Comparison of ENCODE assay signal across 8 cellular contexts in genomic region chr2:199911052-199911876, GRCh38. TPM values are rescaled to one million over a fixed set of nuclear protein-coding genes. Genes with fewer than 3 reads are reported as not detected.
A peak's percentile ranks its signal among the peaks of the same experiment; 100 is the strongest.
DNase-seq lines count a peak whose midpoint lies in the region; ATAC-seq and TF ChIP-seq lines count a peak whose summit lies in the region.

C2orf69 (plus strand) TSS chr2:199911293; CDS start chr2:199911439, 146 bp downstream.

- POLR2A ChIA-PET in AG04449 (lab: Yijun Ruan, JAX) = no interaction called here
- POLR2A ChIA-PET in WTC11 (lab: Charles Lee) = interaction anchor here (0.6 kb wide), 1 partner anchor 662 kb away, joined by 3 read pairs; no protein-coding TSS in a partner anchor

- ATAC-seq in GM18907 (IDR thresholded peaks at IDR 0.05; ENCODE audit: unreplicated experiment) (peak; percentile 91), HG03159 (IDR thresholded peaks at IDR 0.05; ENCODE audit: unreplicated experiment) (peak; percentile 89), WTC11 (peak; percentile 96)

- H3K9me3 Mint-ChIP-seq in WTC11 (peaks cover 7% of the 10 kb centered on the region), immature natural killer cell (no peaks in the 10 kb centered on the region)

- H3K27me3 Mint-ChIP-seq in WTC11 (ENCODE audit: low read depth) (no peaks in the 10 kb centered on the region), immature natural killer cell (ENCODE audit: low read depth in 3 of 3) (peaks cover 0 to 8% (median 5%) of the 10 kb centered on the region in 3 donors)

- H3K36me3 Mint-ChIP-seq in WTC11 (peaks cover 27% of the 10 kb centered on the region), immature natural killer cell (peaks cover 0 to 5% (median 3%) of the 10 kb centered on the region in 3 donors)

- DNase-seq in AG04449 (ENCODE audit: low read depth, low spot score) (peak; percentile 83), NCI-H2227 treated with DMSO at 0.1 percent for 48 hours (lab: John Stamatoyannopoulos, UW) (peak; percentile 100), WTC11 (ENCODE audit: low spot score) (peak; percentile 98), cardiac fibroblast (ENCODE audit: low read depth in 2 of 2) (peak; percentile 98 to 99), immature natural killer cell (peak; percentile 87 to 88 (median 88)), smooth muscle cell of the brain vasculature (ENCODE audit: low read depth, low spot score) (peak; percentile 96)

- peak within 1 kb of the TSS; percentile 97 for H3K4me3 ChIP-seq in AG04449 (ENCODE audit: low read depth, low read length)
- peak within 1 kb of the TSS; percentile 90 to 97 for H3K4me3 ChIP-seq in cardiac fibroblast (replicated peaks in 1 of 2; ENCODE audit: low read depth in 2 of 2, low read length in 2 of 2)

- no peak for TF ChIP-seq CTCF in AG04449 (IDR thresholded peaks at IDR 0.05; ENCODE audit: insufficient read depth, low read length, missing control alignments)
- TF ChIP-seq CTCF in WTC11 (IDR thresholded peaks at IDR 0.05) = no peak
- TF ChIP-seq CTCF in cardiac fibroblast (IDR thresholded peaks at IDR 0.05; ENCODE audit: low read depth, low read length) = no peak

- H3K27ac Mint-ChIP-seq in WTC11 = peak within 1 kb of the TSS; percentile 99
- H3K27ac Mint-ChIP-seq in immature natural killer cell = peak within 1 kb of the TSS; percentile 91 to 94 (median 94)

- CTCF ChIA-PET in AG04449 (lab: Yijun Ruan, JAX) (interaction anchor here (1.1 to 1.2 kb wide), 2 partner anchors 16 to 49 kb away, joined by 3 read pairs; no protein-coding TSS in a partner anchor), WTC11 (lab: Charles Lee) (interaction anchor here (2.3 kb wide), 1 partner anchor 206 kb away, joined by 5 read pairs; no protein-coding TSS in a partner anchor)

- peaks cover 21% of the 10 kb centered on the region for H3K4me1 Mint-ChIP-seq in WTC11
- H3K4me1 Mint-ChIP-seq in immature natural killer cell = peaks cover 30 to 49% of the 10 kb centered on the region in 2 donors

- H3K4me3 Mint-ChIP-seq in WTC11 = peak within 1 kb of the TSS; percentile 97
- H3K4me3 Mint-ChIP-seq in immature natural killer cell = peak within 1 kb of the TSS; percentile 90 to 97 (median 93)

TF ChIP-seq in WTC11, 78 proteins besides CTCF, POLR2A, EP300 and RAD21:
- 0 out of 2 replicates have a peak, but pooled peaks have one; percentile 41 for TF ChIP-seq ZNF138 (CRISPR knock-in tag; conservative IDR thresholded peaks at IDR 0.05)
- peak; percentile 28; the same call in 1 of the 2 replicates for TF ChIP-seq FOXP4 (CRISPR knock-in tag; IDR thresholded peaks at IDR 0.05)
- TF ChIP-seq ATF1 (CRISPR knock-in tag; IDR thresholded peaks at IDR 0.05) = 0 out of 2 replicates have a peak, but pooled peaks have one; percentile 19
- TF ChIP-seq ZNF232 (CRISPR knock-in tag; IDR thresholded peaks at IDR 0.05) = 0 out of 2 replicates have a peak, but pooled peaks have one; percentile 25
- TF ChIP-seq, protein P1, sequence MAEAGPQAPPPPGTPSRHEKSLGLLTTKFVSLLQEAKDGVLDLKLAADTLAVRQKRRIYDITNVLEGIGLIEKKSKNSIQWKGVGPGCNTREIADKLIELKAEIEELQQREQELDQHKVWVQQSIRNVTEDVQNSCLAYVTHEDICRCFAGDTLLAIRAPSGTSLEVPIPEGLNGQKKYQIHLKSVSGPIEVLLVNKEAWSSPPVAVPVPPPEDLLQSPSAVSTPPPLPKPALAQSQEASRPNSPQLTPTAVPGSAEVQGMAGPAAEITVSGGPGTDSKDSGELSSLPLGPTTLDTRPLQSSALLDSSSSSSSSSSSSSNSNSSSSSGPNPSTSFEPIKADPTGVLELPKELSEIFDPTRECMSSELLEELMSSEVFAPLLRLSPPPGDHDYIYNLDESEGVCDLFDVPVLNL (CRISPR knock-in tag; IDR thresholded peaks at IDR 0.05; ENCODE audit: borderline replicate concordance, low read depth) = no peak; the same call in 1 of the 2 replicates
- peak; percentile 98 for TF ChIP-seq MYBL2 (CRISPR knock-in tag; IDR thresholded peaks at IDR 0.05)
- TF ChIP-seq CREM (CRISPR knock-in tag; IDR thresholded peaks at IDR 0.05) = peak; percentile 94
- no peak for TF ChIP-seq FOXJ3 (CRISPR knock-in tag; IDR thresholded peaks at IDR 0.05; ENCODE audit: borderline replicate concordance)
- TF ChIP-seq KAT7 (CRISPR knock-in tag; IDR thresholded peaks at IDR 0.05; ENCODE audit: borderline replicate concordance) = 0 out of 2 replicates have a peak, but pooled peaks have one; percentile 70
- peak; percentile 72; the same call in 1 of the 2 replicates for TF ChIP-seq ETV6 (CRISPR knock-in tag; IDR thresholded peaks at IDR 0.05)
- TF ChIP-seq, protein P2, sequence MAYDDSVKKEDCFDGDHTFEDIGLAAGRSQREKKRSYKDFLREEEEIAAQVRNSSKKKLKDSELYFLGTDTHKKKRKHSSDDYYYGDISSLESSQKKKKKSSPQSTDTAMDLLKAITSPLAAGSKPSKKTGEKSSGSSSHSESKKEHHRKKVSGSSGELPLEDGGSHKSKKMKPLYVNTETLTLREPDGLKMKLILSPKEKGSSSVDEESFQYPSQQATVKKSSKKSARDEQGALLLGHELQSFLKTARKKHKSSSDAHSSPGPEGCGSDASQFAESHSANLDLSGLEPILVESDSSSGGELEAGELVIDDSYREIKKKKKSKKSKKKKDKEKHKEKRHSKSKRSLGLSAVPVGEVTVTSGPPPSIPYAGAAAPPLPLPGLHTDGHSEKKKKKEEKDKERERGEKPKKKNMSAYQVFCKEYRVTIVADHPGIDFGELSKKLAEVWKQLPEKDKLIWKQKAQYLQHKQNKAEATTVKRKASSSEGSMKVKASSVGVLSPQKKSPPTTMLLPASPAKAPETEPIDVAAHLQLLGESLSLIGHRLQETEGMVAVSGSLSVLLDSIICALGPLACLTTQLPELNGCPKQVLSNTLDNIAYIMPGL (CRISPR knock-in tag; IDR thresholded peaks at IDR 0.05) = peak; percentile 95
- peak; percentile 10; the same call in 1 of the 2 replicates for TF ChIP-seq NR2C2 (CRISPR knock-in tag; IDR thresholded peaks at IDR 0.05)
- no peak for TF ChIP-seq NR1H2 (CRISPR knock-in tag; IDR thresholded peaks at IDR 0.05)
- peak; percentile 40; the same call in 1 of the 2 replicates for TF ChIP-seq ZNF317 (CRISPR knock-in tag; IDR thresholded peaks at IDR 0.05; ENCODE audit: borderline replicate concordance, low read depth)
- TF ChIP-seq SMAD3 (CRISPR knock-in tag; IDR thresholded peaks at IDR 0.05; ENCODE audit: borderline replicate concordance) = peak; percentile 59; the same call in 1 of the 2 replicates
- TF ChIP-seq GABPB1 (CRISPR knock-in tag; IDR thresholded peaks at IDR 0.05) = peak; percentile 44; the same call in 1 of the 2 replicates
- TF ChIP-seq SP1 (CRISPR knock-in tag; conservative IDR thresholded peaks at IDR 0.05) = peak; percentile 43; the same call in 1 of the 2 replicates
- TF ChIP-seq ELF4 (CRISPR knock-in tag; IDR thresholded peaks at IDR 0.05; ENCODE audit: low read depth) = 0 out of 2 replicates have a peak, but pooled peaks have one; percentile 71
- no peak for TF ChIP-seq IRF2 (CRISPR knock-in tag; IDR thresholded peaks at IDR 0.05; ENCODE audit: borderline replicate concordance, low read depth)

RNA-seq across cellular contexts. Expression of gene C2orf69, which starts in this region (rescaled TPM):
- total RNA-seq in WTC11 (2021) = 25.8 to 29.9 TPM (median 26.5 TPM) in 3 replicates
- polyA plus RNA-seq in immature natural killer cell = 1 to 10 TPM; 3.8 to 7.6 (median 4.8) TPM

Comparison
In these comparisons a context has a peak if more than half of its experiments do, and no peak if none do; other contexts are left out.
1. Peak in every context shown above with its lines: DNase-seq, ATAC-seq and H3K4me3 ChIP-seq.